ENCODE assay signal across 14 cellular contexts in the genomic region with DNA sequence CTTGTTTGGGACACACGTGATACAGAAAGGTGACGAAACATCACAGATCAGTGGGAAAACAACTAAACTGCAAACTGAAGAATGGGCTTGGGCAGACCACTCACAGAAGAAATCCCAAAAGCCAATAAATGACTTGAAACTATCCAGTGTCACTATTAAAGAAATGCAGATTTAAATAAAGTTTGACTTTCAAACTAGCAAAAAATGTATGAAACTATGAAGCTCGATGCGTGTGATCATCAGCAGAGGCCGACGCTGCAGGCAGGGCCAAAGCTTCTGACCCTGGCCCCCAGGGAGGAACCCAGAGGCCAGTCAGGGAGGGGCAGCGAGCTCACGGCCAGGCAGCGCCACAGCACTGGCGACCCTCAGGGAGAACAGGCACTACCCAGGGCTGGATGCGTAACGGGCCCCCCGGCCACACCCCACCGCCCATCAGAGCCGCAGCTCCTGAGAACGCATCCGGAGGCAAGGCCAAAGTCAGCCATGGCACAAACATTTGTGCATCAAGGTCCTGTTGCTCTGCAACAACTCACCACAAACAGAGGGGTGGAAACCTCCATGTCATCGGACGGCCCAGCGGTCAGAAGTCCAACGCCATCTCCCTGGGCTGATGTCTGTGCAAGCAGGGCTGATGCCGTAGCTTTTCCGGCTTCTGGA.
"Had no signal": no experiment of that assay in that cellular context is flagged by ENCODE, and none has a peak within 500 bp of the region (broad histone marks: within the 10 kb centered on the region; RNA-seq: fewer than 3 reads in every experiment).

No MANE protein-coding gene starts in this region.

- H3K36me3 Mint-ChIP-seq: stimulated activated memory B cell treated with anti-CD40 and anti-IgM and Interleukin-4, amounts not matched to agents 10 μg/mL and 1 μg/mL and 100 μg/mL, for 72 hours had no signal

- H3K27ac ChIP-seq: ascending aorta, heart right ventricle, parathyroid adenoma, transverse colon had no signal

- H3K4me3 Mint-ChIP-seq: activated B cell treated with CpG ODN at 0.5 μM for 24 hours; activated T-cell treated with anti-CD3 and anti-CD28 coated beads, Interleukin-2, amount 50 U/mL, for 24 hours; neural crest cell; stimulated activated memory B cell treated with anti-CD40 and anti-IgM and Interleukin-4, amounts not matched to agents 10 μg/mL and 1 μg/mL and 100 μg/mL, for 72 hours had no signal

- ATAC-seq: heart right ventricle; SK-N-SH treated with all-trans-retinoic acid at 6 μM for 48 hours; stimulated activated memory B cell treated with anti-CD40 and anti-IgM and Interleukin-4, amounts not matched to agents 10 μg/mL and 1 μg/mL and 100 μg/mL, for 72 hours had no signal

- H3K9ac ChIP-seq: parathyroid adenoma had no signal

- H2AFZ ChIP-seq: parathyroid adenoma had no signal

- H3K36me3 ChIP-seq: ascending aorta, heart right ventricle, transverse colon had no signal

- H3K9me3 Mint-ChIP-seq: activated B cell treated with CpG ODN at 0.5 μM for 24 hours; activated T-cell treated with anti-CD3 and anti-CD28 coated beads, Interleukin-2, amount 50 U/mL, for 24 hours; neural crest cell had no signal

- DNase-seq: activated B cell treated with CpG ODN at 0.5 μM for 24 hours; activated CD4-positive, alpha-beta T cell treated with anti-CD3 and anti-CD28 coated beads, Interleukin-2, amount 50 U/mL, for 1 hour; activated T-cell treated with anti-CD3 and anti-CD28 coated beads, Interleukin-2, amount 50 U/mL, for 24 hours; foreskin melanocyte; mammary epithelial cell; retina; stimulated activated CD4-positive, alpha-beta T cell treated with anti-CD3 and anti-CD28 coated beads, Interleukin-1b, Interleukin-23, amount 100 ng/mL, for 48 hours; transverse colon had no signal

- H3K4me1 ChIP-seq: ascending aorta, heart right ventricle, parathyroid adenoma, transverse colon had no signal

- H3K79me2 ChIP-seq: parathyroid adenoma had no signal

- H3K4me3 ChIP-seq: ascending aorta, heart right ventricle, transverse colon had no signal

- H3K9me3 ChIP-seq: ascending aorta, transverse colon had no signal

- H3K27me3 ChIP-seq: ascending aorta had no signal

- H3K27ac Mint-ChIP-seq: activated B cell treated with CpG ODN at 0.5 μM for 24 hours; activated T-cell treated with anti-CD3 and anti-CD28 coated beads, Interleukin-2, amount 50 U/mL, for 24 hours; stimulated activated memory B cell treated with anti-CD40 and anti-IgM and Interleukin-4, amounts not matched to agents 10 μg/mL and 1 μg/mL and 100 μg/mL, for 72 hours had no signal

- H3K4me1 Mint-ChIP-seq: activated B cell treated with CpG ODN at 0.5 μM for 24 hours; stimulated activated memory B cell treated with anti-CD40 and anti-IgM and Interleukin-4, amounts not matched to agents 10 μg/mL and 1 μg/mL and 100 μg/mL, for 72 hours had no signal
